1 cellular context compared by ENCODE assay signal in the genomic region with DNA sequence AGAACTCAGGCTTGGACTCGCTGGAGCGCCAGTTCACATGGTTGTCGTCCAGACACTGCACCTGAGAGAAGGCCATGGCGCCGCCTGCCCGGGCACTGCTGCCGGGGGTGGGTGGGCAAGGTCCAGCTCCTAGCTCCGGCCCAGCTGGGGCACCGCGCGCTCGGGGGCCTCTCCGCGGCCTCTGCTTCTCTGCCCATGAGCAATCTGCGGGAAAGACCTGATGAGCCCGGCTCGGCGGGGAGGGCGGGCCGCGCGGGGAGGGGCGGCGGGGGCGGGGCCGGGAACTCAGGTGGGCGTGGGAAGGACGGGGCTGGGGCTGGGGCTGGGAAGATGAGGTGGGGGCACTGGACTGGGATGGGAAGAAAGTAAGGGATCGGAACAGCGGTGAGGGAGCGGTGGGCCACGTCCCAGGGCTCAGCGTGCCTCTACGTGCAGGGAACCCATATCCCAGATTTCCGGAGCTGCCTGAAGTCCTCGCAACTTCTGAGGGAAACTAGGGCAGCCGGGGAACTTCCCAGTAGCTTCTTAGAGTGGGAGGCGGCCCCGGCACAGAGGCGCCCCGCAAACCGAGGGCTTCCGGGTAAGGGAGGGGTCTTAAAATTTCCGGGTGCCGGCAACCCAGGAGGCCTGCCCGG.
TF ChIP-seq lines count a peak whose summit lies in the region.

No MANE protein-coding gene starts in this region.

TF ChIP-seq in HepG2, 621 proteins besides CTCF, POLR2A, EP300 and RAD21 (continued from another document and continues in another):
- TF ChIP-seq, protein P1, sequence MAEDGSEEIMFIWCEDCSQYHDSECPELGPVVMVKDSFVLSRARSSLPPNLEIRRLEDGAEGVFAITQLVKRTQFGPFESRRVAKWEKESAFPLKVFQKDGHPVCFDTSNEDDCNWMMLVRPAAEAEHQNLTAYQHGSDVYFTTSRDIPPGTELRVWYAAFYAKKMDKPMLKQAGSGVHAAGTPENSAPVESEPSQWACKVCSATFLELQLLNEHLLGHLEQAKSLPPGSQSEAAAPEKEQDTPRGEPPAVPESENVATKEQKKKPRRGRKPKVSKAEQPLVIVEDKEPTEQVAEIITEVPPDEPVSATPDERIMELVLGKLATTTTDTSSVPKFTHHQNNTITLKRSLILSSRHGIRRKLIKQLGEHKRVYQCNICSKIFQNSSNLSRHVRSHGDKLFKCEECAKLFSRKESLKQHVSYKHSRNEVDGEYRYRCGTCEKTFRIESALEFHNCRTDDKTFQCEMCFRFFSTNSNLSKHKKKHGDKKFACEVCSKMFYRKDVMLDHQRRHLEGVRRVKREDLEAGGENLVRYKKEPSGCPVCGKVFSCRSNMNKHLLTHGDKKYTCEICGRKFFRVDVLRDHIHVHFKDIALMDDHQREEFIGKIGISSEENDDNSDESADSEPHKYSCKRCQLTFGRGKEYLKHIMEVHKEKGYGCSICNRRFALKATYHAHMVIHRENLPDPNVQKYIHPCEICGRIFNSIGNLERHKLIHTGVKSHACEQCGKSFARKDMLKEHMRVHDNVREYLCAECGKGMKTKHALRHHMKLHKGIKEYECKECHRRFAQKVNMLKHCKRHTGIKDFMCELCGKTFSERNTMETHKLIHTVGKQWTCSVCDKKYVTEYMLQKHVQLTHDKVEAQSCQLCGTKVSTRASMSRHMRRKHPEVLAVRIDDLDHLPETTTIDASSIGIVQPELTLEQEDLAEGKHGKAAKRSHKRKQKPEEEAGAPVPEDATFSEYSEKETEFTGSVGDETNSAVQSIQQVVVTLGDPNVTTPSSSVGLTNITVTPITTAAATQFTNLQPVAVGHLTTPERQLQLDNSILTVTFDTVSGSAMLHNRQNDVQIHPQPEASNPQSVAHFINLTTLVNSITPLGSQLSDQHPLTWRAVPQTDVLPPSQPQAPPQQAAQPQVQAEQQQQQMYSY (CRISPR knock-in tag; IDR thresholded peaks at IDR 0.05) = peak; percentile 36; the same call in 1 of the 2 replicates
- TF ChIP-seq, protein P2, sequence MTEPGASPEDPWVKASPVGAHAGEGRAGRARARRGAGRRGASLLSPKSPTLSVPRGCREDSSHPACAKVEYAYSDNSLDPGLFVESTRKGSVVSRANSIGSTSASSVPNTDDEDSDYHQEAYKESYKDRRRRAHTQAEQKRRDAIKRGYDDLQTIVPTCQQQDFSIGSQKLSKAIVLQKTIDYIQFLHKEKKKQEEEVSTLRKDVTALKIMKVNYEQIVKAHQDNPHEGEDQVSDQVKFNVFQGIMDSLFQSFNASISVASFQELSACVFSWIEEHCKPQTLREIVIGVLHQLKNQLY (CRISPR knock-in tag; IDR thresholded peaks at IDR 0.05) = no peak
- no peak for TF ChIP-seq SIN3B (IDR thresholded peaks at IDR 0.05; ENCODE audit: low read length)
- TF ChIP-seq PLRG1 (conservative IDR thresholded peaks at IDR 0.05) = no peak
- no peak for TF ChIP-seq ZNF256 (CRISPR knock-in tag; conservative IDR thresholded peaks at IDR 0.05)
- TF ChIP-seq ZNF766 (CRISPR knock-in tag; IDR thresholded peaks at IDR 0.05; ENCODE audit: borderline replicate concordance) = no peak
- TF ChIP-seq ZFP36 (IDR thresholded peaks at IDR 0.05; ENCODE audit: borderline replicate concordance, low read depth, low read length, partially characterized antibody) = peak; percentile 94
- no peak for TF ChIP-seq AKAP8 (CRISPR knock-in tag; IDR thresholded peaks at IDR 0.05)
- no peak for TF ChIP-seq ZNF577 (CRISPR knock-in tag; IDR thresholded peaks at IDR 0.05; ENCODE audit: borderline replicate concordance, low read depth)
- TF ChIP-seq TCF7L2 (IDR thresholded peaks at IDR 0.05; ENCODE audit: low read depth, low read length) = no peak
- peak; percentile 52; the same call in 1 of the 2 replicates for TF ChIP-seq MED1 (CRISPR knock-in tag; IDR thresholded peaks at IDR 0.05)
- TF ChIP-seq HOXA5 (CRISPR knock-in tag; IDR thresholded peaks at IDR 0.05) = 0 out of 2 replicates have a peak, but pooled peaks have one; percentile 44
- TF ChIP-seq FOSL2 (CRISPR knock-in tag; IDR thresholded peaks at IDR 0.05) = no peak
- peak; percentile 19; the same call in 1 of the 2 replicates for TF ChIP-seq RXRA (CRISPR knock-in tag; IDR thresholded peaks at IDR 0.05)
- TF ChIP-seq ZFX (CRISPR knock-in tag; IDR thresholded peaks at IDR 0.05; ENCODE audit: low read depth) = peak; percentile 81
- no peak for TF ChIP-seq ZNF232 (CRISPR knock-in tag; IDR thresholded peaks at IDR 0.05; ENCODE audit: borderline replicate concordance)
- no peak for TF ChIP-seq ZBTB25 (CRISPR knock-in tag; IDR thresholded peaks at IDR 0.05)
- TF ChIP-seq MXD4 (CRISPR knock-in tag; IDR thresholded peaks at IDR 0.05) = no peak
- no peak for TF ChIP-seq MTF1 (CRISPR knock-in tag; IDR thresholded peaks at IDR 0.05)
- no peak for TF ChIP-seq CBX1 (IDR thresholded peaks at IDR 0.05; ENCODE audit: low read depth)
- TF ChIP-seq, protein P3, sequence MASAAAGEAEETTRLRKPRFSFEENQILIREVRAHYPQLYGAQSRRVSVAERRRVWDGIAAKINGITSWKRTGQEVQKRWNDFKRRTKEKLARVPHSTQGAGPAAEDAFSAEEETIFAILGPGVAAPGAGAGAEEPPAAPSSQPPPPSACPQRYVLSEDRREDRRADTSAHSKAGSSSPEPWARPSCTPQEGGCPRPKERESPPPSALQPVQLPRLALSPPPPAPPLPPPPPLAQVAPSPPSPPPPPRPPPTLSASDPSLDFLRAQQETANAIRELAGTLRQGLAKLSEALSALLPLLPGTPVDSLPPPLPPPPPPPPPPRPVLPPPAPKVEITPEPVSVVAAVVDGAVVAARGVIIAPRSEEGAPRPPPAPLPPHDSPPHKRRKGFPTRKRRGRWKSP (CRISPR knock-in tag; IDR thresholded peaks at IDR 0.05) = no peak
- TF ChIP-seq BRD4 (CRISPR knock-in tag; IDR thresholded peaks at IDR 0.05) = 0 out of 2 replicates have a peak, but pooled peaks have one; percentile 45
- TF ChIP-seq, protein P4, sequence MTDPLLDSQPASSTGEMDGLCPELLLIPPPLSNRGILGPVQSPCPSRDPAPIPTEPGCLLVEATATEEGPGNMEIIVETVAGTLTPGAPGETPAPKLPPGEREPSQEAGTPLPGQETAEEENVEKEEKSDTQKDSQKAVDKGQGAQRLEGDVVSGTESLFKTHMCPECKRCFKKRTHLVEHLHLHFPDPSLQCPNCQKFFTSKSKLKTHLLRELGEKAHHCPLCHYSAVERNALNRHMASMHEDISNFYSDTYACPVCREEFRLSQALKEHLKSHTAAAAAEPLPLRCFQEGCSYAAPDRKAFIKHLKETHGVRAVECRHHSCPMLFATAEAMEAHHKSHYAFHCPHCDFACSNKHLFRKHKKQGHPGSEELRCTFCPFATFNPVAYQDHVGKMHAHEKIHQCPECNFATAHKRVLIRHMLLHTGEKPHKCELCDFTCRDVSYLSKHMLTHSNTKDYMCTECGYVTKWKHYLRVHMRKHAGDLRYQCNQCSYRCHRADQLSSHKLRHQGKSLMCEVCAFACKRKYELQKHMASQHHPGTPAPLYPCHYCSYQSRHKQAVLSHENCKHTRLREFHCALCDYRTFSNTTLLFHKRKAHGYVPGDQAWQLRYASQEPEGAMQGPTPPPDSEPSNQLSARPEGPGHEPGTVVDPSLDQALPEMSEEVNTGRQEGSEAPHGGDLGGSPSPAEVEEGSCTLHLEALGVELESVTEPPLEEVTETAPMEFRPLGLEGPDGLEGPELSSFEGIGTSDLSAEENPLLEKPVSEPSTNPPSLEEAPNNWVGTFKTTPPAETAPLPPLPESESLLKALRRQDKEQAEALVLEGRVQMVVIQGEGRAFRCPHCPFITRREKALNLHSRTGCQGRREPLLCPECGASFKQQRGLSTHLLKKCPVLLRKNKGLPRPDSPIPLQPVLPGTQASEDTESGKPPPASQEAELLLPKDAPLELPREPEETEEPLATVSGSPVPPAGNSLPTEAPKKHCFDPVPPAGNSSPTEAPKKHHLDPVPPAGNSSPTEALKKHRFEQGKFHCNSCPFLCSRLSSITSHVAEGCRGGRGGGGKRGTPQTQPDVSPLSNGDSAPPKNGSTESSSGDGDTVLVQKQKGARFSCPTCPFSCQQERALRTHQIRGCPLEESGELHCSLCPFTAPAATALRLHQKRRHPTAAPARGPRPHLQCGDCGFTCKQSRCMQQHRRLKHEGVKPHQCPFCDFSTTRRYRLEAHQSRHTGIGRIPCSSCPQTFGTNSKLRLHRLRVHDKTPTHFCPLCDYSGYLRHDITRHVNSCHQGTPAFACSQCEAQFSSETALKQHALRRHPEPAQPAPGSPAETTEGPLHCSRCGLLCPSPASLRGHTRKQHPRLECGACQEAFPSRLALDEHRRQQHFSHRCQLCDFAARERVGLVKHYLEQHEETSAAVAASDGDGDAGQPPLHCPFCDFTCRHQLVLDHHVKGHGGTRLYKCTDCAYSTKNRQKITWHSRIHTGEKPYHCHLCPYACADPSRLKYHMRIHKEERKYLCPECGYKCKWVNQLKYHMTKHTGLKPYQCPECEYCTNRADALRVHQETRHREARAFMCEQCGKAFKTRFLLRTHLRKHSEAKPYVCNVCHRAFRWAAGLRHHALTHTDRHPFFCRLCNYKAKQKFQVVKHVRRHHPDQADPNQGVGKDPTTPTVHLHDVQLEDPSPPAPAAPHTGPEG (CRISPR knock-in tag; IDR thresholded peaks at IDR 0.05) = no peak
- TF ChIP-seq SKIL (CRISPR knock-in tag; IDR thresholded peaks at IDR 0.05; ENCODE audit: borderline replicate concordance) = no peak
- TF ChIP-seq, protein P5, sequence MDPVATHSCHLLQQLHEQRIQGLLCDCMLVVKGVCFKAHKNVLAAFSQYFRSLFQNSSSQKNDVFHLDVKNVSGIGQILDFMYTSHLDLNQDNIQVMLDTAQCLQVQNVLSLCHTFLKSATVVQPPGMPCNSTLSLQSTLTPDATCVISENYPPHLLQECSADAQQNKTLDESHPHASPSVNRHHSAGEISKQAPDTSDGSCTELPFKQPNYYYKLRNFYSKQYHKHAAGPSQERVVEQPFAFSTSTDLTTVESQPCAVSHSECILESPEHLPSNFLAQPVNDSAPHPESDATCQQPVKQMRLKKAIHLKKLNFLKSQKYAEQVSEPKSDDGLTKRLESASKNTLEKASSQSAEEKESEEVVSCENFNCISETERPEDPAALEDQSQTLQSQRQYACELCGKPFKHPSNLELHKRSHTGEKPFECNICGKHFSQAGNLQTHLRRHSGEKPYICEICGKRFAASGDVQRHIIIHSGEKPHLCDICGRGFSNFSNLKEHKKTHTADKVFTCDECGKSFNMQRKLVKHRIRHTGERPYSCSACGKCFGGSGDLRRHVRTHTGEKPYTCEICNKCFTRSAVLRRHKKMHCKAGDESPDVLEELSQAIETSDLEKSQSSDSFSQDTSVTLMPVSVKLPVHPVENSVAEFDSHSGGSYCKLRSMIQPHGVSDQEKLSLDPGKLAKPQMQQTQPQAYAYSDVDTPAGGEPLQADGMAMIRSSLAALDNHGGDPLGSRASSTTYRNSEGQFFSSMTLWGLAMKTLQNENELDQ (CRISPR knock-in tag; IDR thresholded peaks at IDR 0.05; ENCODE audit: borderline replicate concordance) = no peak
- no peak for TF ChIP-seq MLXIP (CRISPR knock-in tag; IDR thresholded peaks at IDR 0.05; ENCODE audit: borderline replicate concordance)
- TF ChIP-seq ZNF17 (CRISPR knock-in tag; IDR thresholded peaks at IDR 0.05) = no peak
- TF ChIP-seq, protein P6, sequence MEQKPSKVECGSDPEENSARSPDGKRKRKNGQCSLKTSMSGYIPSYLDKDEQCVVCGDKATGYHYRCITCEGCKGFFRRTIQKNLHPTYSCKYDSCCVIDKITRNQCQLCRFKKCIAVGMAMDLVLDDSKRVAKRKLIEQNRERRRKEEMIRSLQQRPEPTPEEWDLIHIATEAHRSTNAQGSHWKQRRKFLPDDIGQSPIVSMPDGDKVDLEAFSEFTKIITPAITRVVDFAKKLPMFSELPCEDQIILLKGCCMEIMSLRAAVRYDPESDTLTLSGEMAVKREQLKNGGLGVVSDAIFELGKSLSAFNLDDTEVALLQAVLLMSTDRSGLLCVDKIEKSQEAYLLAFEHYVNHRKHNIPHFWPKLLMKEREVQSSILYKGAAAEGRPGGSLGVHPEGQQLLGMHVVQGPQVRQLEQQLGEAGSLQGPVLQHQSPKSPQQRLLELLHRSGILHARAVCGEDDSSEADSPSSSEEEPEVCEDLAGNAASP (CRISPR knock-in tag; IDR thresholded peaks at IDR 0.05; ENCODE audit: borderline replicate concordance) = 0 out of 2 replicates have a peak, but pooled peaks have one; percentile 11
- TF ChIP-seq ZBTB20 (CRISPR knock-in tag; IDR thresholded peaks at IDR 0.05; ENCODE audit: borderline replicate concordance, low read depth) = no peak
